8 cellular contexts compared by ENCODE assay signal in genomic region chr14:73759183-73759713, GRCh38. TPM values are rescaled to one million over a fixed set of nuclear protein-coding genes. Genes with fewer than 3 reads are reported as not detected.
DNase-seq lines count a peak whose midpoint lies in the region; ATAC-seq, FAIRE-seq and TF ChIP-seq lines count a peak whose summit lies in the region.

No MANE protein-coding gene starts in this region.

- H3K4me1 Mint-ChIP-seq in stimulated activated naive B cell treated with anti-CD40 and anti-IgM and Interleukin-4, amounts not matched to agents 10 μg/mL and 1 μg/mL and 100 μg/mL, for 72 hours = peaks cover 67 to 89% of the 10 kb centered on the region in 2 donors

- H3K4me3 ChIP-seq in BLaER1 treated with 17β-estradiol and CSF1 and Interleukin-3, amounts not matched to agents 10 nM and 100 nM = peak overlapping the region; percentile 74 to 96 (median 90)
- H3K4me3 ChIP-seq in HFF-Myc (replicated peaks; ENCODE audit: low read depth, low read length) (peak overlapping the region; percentile 73), WERI-Rb-1 (ENCODE audit: low read depth, low read length) (peak overlapping the region; percentile 72), HepG2 (replicated peaks in 1 of 3; ENCODE audit: insufficient read depth in 1 of 3, low read depth in 2 of 3, low read length in 3 of 3) (peak overlapping the region; percentile 59 to 83 (median 79))

- H3K27ac Mint-ChIP-seq in stimulated activated naive B cell treated with anti-CD40 and anti-IgM and Interleukin-4, amounts not matched to agents 10 μg/mL and 1 μg/mL and 100 μg/mL, for 72 hours = peak overlapping the region; percentile 90

- peak overlapping the region; percentile 78 to 99 (median 95) for H3K27ac ChIP-seq in BLaER1 treated with 17β-estradiol and CSF1 and Interleukin-3, amounts not matched to agents 10 nM and 100 nM
- H3K27ac ChIP-seq in WERI-Rb-1 = peak overlapping the region; percentile 83
- H3K27ac ChIP-seq in HepG2 (ENCODE audit: extremely low read length, insufficient read depth, low read length) = peak overlapping the region; percentile 95

- H3K79me2 ChIP-seq in HepG2 (ENCODE audit: insufficient read depth, low read length) = peaks cover 87% of the 10 kb centered on the region

- DNase-seq in HFF-Myc (ENCODE audit: extremely low read depth, low read depth) (no peak), WERI-Rb-1 (peak; percentile 64), dermis blood vessel endothelial cell (peak; percentile 70), HepG2 (ENCODE audit: low spot score) (no peak)
- peak; percentile 51 for DNase-seq in stimulated activated naive B cell treated with anti-CD40 and anti-IgM and Interleukin-4, amounts not matched to agents 10 μg/mL and 1 μg/mL and 100 μg/mL, for 72 hours

- H3K27me3 Mint-ChIP-seq in stimulated activated naive B cell treated with anti-CD40 and anti-IgM and Interleukin-4, amounts not matched to agents 10 μg/mL and 1 μg/mL and 100 μg/mL, for 72 hours = no peaks in the 10 kb centered on the region

- no peak for TF ChIP-seq EP300 in HepG2 (IDR thresholded peaks at IDR 0.05; ENCODE audit: low read depth in 2 of 2, low read length in 2 of 2)
- no peak for TF ChIP-seq EP300 in HepG2 (CRISPR knock-in tag; IDR thresholded peaks at IDR 0.05; ENCODE audit: borderline replicate concordance)

- H2AFZ ChIP-seq in HepG2 (ENCODE audit: low read length) = no peak overlapping the region

- in situ Hi-C loops in HepG2 (cut with HindIII; ENCODE audit: extremely low pct_ligation_motif_present, low pct_unique_long_range_greater_than_20kb) = loop anchor here (10.0 kb wide), 1 partner anchor 66 kb away; no protein-coding TSS in a partner anchor

- FAIRE-seq in HepG2 (lab: Jason Lieb, UNC) = no peak

- no peak for TF ChIP-seq POLR2A in HepG2 (IDR thresholded peaks at IDR 0.05; ENCODE audit: insufficient read depth in 1 of 2, low read depth in 2 of 2, low read length in 2 of 2)

- POLR2A ChIA-PET in HepG2 (lab: Yijun Ruan, JAX) = interaction anchor here (1.1 to 5.0 kb wide), 19 partner anchors 9 to 238 kb away, joined by 3 to 115 read pairs (median 7); partner anchors contain the start of genes PNMA1, PTGR2 and ZNF410

- peak overlapping the region; percentile 87 to 95 for H3K4me3 Mint-ChIP-seq in stimulated activated naive B cell treated with anti-CD40 and anti-IgM and Interleukin-4, amounts not matched to agents 10 μg/mL and 1 μg/mL and 100 μg/mL, for 72 hours

- peaks cover 0 to 12% (median 0%) of the 10 kb centered on the region in 11 experiments; a peak in 6 of 22 replicates for H3K36me3 ChIP-seq in BLaER1 treated with 17β-estradiol and CSF1 and Interleukin-3, amounts not matched to agents 10 nM and 100 nM
- H3K36me3 ChIP-seq in WERI-Rb-1 (no peaks in the 10 kb centered on the region), HepG2 (replicated peaks in 1 of 2; ENCODE audit: control insufficient read depth in 1 of 2, insufficient read depth in 2 of 2, low read length in 2 of 2) (no peaks in the 10 kb centered on the region; a peak in 1 of 5 replicates)

- no TSS peak for BruUV-seq in HepG2 (replicated peaks; lab: Mats Ljungman, UMichigan)

- ATAC-seq in HepG2 (no peak), GM18517 (IDR thresholded peaks at IDR 0.05; ENCODE audit: unreplicated experiment) (no peak), HG03469 (IDR thresholded peaks at IDR 0.05; ENCODE audit: unreplicated experiment) (no peak)
- no peak for ATAC-seq in stimulated activated naive B cell treated with anti-CD40 and anti-IgM and Interleukin-4, amounts not matched to agents 10 μg/mL and 1 μg/mL and 100 μg/mL, for 72 hours (replicated peaks)

- no peak for TF ChIP-seq CTCF in HFF-Myc (IDR thresholded peaks at IDR 0.05; ENCODE audit: low read depth, low read length, missing control alignments)
- no peak for TF ChIP-seq CTCF in WERI-Rb-1 (IDR thresholded peaks at IDR 0.05; ENCODE audit: low read depth, low read length)
- TF ChIP-seq CTCF in HepG2 (CRISPR knock-in tag; IDR thresholded peaks at IDR 0.05) = no peak; the same call in 1 of the 2 replicates

- H4K20me1 ChIP-seq in BLaER1 treated with 17β-estradiol and CSF1 and Interleukin-3, amounts not matched to agents 10 nM and 100 nM = peaks cover 50 to 85% (median 79%) of the 10 kb centered on the region in 11 experiments; a peak in 21 of 22 replicates
- H4K20me1 ChIP-seq in HepG2 (ENCODE audit: insufficient read depth, low read length) = peaks cover 31% of the 10 kb centered on the region

- no peaks in the 10 kb centered on the region for H3K9me3 Mint-ChIP-seq in stimulated activated naive B cell treated with anti-CD40 and anti-IgM and Interleukin-4, amounts not matched to agents 10 μg/mL and 1 μg/mL and 100 μg/mL, for 72 hours

- peaks cover 81 to 87% (median 82%) of the 10 kb centered on the region in 10 experiments for H3K4me1 ChIP-seq in BLaER1 treated with 17β-estradiol and CSF1 and Interleukin-3, amounts not matched to agents 10 nM and 100 nM
- H3K4me1 ChIP-seq in HepG2 (ENCODE audit: insufficient read depth, low read length) = peaks cover 86% of the 10 kb centered on the region

- no peaks in the 10 kb centered on the region for H3K9me3 ChIP-seq in BLaER1 treated with 17β-estradiol and CSF1 and Interleukin-3, amounts not matched to agents 10 nM and 100 nM (replicated peaks in 1 of 11)
- H3K9me3 ChIP-seq in WERI-Rb-1 (ENCODE audit: severe bottlenecking) = no peaks in the 10 kb centered on the region
- H3K9me3 ChIP-seq in HepG2 (ENCODE audit: low read length) = no peaks in the 10 kb centered on the region

- H3K36me3 Mint-ChIP-seq in stimulated activated naive B cell treated with anti-CD40 and anti-IgM and Interleukin-4, amounts not matched to agents 10 μg/mL and 1 μg/mL and 100 μg/mL, for 72 hours = peaks cover 21 to 39% of the 10 kb centered on the region in 2 donors

- no peak for TF ChIP-seq RAD21 in HepG2 (CRISPR knock-in tag; IDR thresholded peaks at IDR 0.05)

- intact Hi-C loops in HepG2 (cut with micrococcal nuclease; ENCODE audit: unreplicated experiment) = loop anchor here (2.0 kb wide), 1 partner anchor 28 kb away; no protein-coding TSS in a partner anchor

- H3K4me2 ChIP-seq in BLaER1 treated with 17β-estradiol and CSF1 and Interleukin-3, amounts not matched to agents 10 nM and 100 nM = peak overlapping the region; percentile 97 to 100 (median 99)
- peak overlapping the region; percentile 91 for H3K4me2 ChIP-seq in HepG2 (ENCODE audit: low read depth, low read length)

- CTCF ChIA-PET in HepG2 (lab: Yijun Ruan, JAX; ENCODE audit: low intra/inter-chr PET ratio, low total read pairs) = interaction anchor here (1.8 kb wide), 1 partner anchor 31 kb away, joined by 8 read pairs; no protein-coding TSS in a partner anchor

- H3K9ac ChIP-seq in BLaER1 treated with 17β-estradiol and CSF1 and Interleukin-3, amounts not matched to agents 10 nM and 100 nM = peak overlapping the region; percentile 89 to 98 (median 95)
- H3K9ac ChIP-seq in HepG2 (ENCODE audit: insufficient read depth, low read depth, low read length) = peak overlapping the region; percentile 77

- 0% methylated on average over 11 of the region's 71 CpGs for WGBS in HepG2 (ENCODE audit: low lambda C conversion rate)

- H3K27me3 ChIP-seq in BLaER1 treated with 17β-estradiol and CSF1 and Interleukin-3, amounts not matched to agents 10 nM and 100 nM = no peaks in the 10 kb centered on the region
- H3K27me3 ChIP-seq in WERI-Rb-1 (ENCODE audit: insufficient read depth, low read depth, severe bottlenecking) = no peaks in the 10 kb centered on the region
- no peaks in the 10 kb centered on the region for H3K27me3 ChIP-seq in HepG2 (ENCODE audit: control insufficient read depth in 1 of 2, insufficient read depth in 2 of 2, low read length in 2 of 2)

TF ChIP-seq in HepG2, 621 proteins besides CTCF, POLR2A, EP300 and RAD21 (continues in another document):
- TF ChIP-seq MEF2D (CRISPR knock-in tag; IDR thresholded peaks at IDR 0.05) (no peak), MAX (IDR thresholded peaks at IDR 0.05) (peak; percentile 27; the same call in 1 of the 2 replicates)
- TF ChIP-seq, protein P1, sequence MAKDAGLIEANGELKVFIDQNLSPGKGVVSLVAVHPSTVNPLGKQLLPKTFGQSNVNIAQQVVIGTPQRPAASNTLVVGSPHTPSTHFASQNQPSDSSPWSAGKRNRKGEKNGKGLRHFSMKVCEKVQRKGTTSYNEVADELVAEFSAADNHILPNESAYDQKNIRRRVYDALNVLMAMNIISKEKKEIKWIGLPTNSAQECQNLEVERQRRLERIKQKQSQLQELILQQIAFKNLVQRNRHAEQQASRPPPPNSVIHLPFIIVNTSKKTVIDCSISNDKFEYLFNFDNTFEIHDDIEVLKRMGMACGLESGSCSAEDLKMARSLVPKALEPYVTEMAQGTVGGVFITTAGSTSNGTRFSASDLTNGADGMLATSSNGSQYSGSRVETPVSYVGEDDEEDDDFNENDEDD (CRISPR knock-in tag; IDR thresholded peaks at IDR 0.05; ENCODE audit: borderline replicate concordance) = no peak; the same call in 1 of the 2 replicates

RNA-seq across cellular contexts. Expression of gene PNMA1, which starts 45.1 kb away (rescaled TPM):
- total RNA-seq in dermis blood vessel endothelial cell (15.7 and 38.0 TPM in 2 replicates), HepG2 (2016; rRNA removed; fragmentation: Illumina TruSeq; extraction: Trizol) (8.3 and 10.7 TPM in 2 replicates)
- total RNA-seq in HepG2 (2016; cell fraction: cytosol; rRNA removed; fragmentation: Illumina TruSeq; extraction: Trizol; ENCODE audit: low read depth) = 1.8 and 1.9 TPM in 2 replicates
- 8.5 and 12.1 TPM in 2 replicates for total RNA-seq in HepG2 (2016; cell fraction: insoluble cytoplasmic fraction; rRNA removed; fragmentation: Illumina TruSeq; extraction: Trizol)
- 7.8 and 8.3 TPM in 2 replicates for total RNA-seq in HepG2 (2016; cell fraction: membrane; rRNA removed; fragmentation: Illumina TruSeq; extraction: Trizol)
- 8.6 and 9.7 TPM in 2 replicates for total RNA-seq in HepG2 (2016; cell fraction: nucleus; rRNA removed; fragmentation: Illumina TruSeq; extraction: Trizol)
- polyA plus RNA-seq in HepG2 (2011; rRNA removed) = 6.6 and 7.0 TPM in 2 replicates
- polyA plus RNA-seq in HepG2 (2011; cell fraction: cytosol; rRNA removed) = 5.3 and 6.7 TPM in 2 replicates
- polyA plus RNA-seq in HepG2 (2011; cell fraction: nucleus; rRNA removed) = 6.4 and 7.7 TPM in 2 replicates
- 14.1 and 14.8 TPM in 2 replicates for polyA plus RNA-seq in HepG2 (2012)
- 2.5 and 2.9 TPM in 2 replicates for polyA plus RNA-seq in HepG2 (2016; cell fraction: cytosol; fragmentation: Illumina TruSeq; extraction: Trizol; ENCODE audit: low read depth)
- 18.3 and 20.9 TPM in 2 replicates for polyA plus RNA-seq in HepG2 (2016; cell fraction: insoluble cytoplasmic fraction; fragmentation: Illumina TruSeq; extraction: Trizol; ENCODE audit: low read depth)
- polyA plus RNA-seq in HepG2 (2016; cell fraction: membrane; fragmentation: Illumina TruSeq; extraction: Trizol; ENCODE audit: low read depth) = 7.0 and 8.6 TPM in 2 replicates
- 17.9 and 18.6 TPM in 2 replicates for polyA plus RNA-seq in HepG2 (2016; cell fraction: nucleus; fragmentation: Illumina TruSeq; extraction: Trizol; ENCODE audit: insufficient read depth, low read depth)
- 5.1 and 5.4 TPM in 2 replicates for polyA minus RNA-seq in HepG2 (2011; rRNA and poly(A)+ RNA removed; ENCODE audit: low replicate concordance)
- 5.6 and 6.3 TPM in 2 replicates for polyA minus RNA-seq in HepG2 (2011; cell fraction: cytosol; rRNA and poly(A)+ RNA removed)
- polyA minus RNA-seq in HepG2 (2011; cell fraction: nucleus; rRNA and poly(A)+ RNA removed) = 4.8 and 7.0 TPM in 2 replicates

Comparison
In these comparisons a context has a peak if more than half of its experiments do, and no peak if none do; other contexts are left out.
1. DNase-seq: peak in WERI-Rb-1 (single experiment), dermis blood vessel endothelial cell (single experiment) and stimulated activated naive B cell treated with anti-CD40 and anti-IgM and Interleukin-4, amounts not matched to agents 10 μg/mL and 1 μg/mL and 100 μg/mL, for 72 hours (single experiment); none in HFF-Myc (single experiment) and HepG2 (single experiment).
2. Peak in every context shown above with its lines, with median percentiles within 50 percentile points of each other: H3K27ac ChIP-seq and H3K4me3 ChIP-seq.